25 cellular contexts compared by ENCODE assay signal in the genomic region with DNA sequence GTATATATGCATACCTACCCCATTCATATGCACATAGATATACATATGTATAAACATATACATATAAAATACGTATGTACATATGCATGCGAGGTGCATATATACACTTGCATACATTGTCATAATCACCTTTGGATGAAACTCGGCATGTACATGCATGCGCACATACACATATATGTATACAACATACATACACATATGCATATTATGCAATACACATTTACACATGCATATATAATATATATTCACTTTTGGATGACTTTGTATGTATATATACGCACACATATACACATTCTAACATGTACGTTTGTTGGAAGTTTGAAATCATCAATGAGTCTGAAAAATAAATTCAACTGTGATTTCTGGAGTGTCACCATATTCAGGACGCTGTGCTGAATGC.
"Had no signal": no experiment of that assay in that cellular context is flagged by ENCODE, and none has a peak within 500 bp of the region (broad histone marks: within the 10 kb centered on the region; RNA-seq: fewer than 3 reads in every experiment).

No MANE protein-coding gene starts in this region.

- H3K4me3 ChIP-seq: colonic mucosa, coronary artery, dorsolateral prefrontal cortex, esophagus muscularis mucosa, esophagus squamous epithelium, gastrocnemius medialis, gastroesophageal sphincter, heart left ventricle, heart right ventricle, hepatocyte had no signal

- H3K4me2 ChIP-seq: hepatocyte had no signal

- DNase-seq: colonic mucosa; cortex of kidney; dermis blood vessel endothelial cell; dorsolateral prefrontal cortex; effector CD4-positive, alpha-beta T cell; effector CD8-positive, alpha-beta T cell; effector memory CD4-positive, alpha-beta T cell; effector memory CD8-positive, alpha-beta T cell; endodermal cell; erythroblast; esophagus squamous epithelium; foreskin fibroblast; foreskin keratinocyte; foreskin melanocyte; gastrocnemius medialis; glutamatergic neuron; head of caudate nucleus; heart left ventricle; heart right ventricle had no signal

- H3K27me3 ChIP-seq: colonic mucosa, esophagus muscularis mucosa, esophagus squamous epithelium, foreskin keratinocyte, gastrocnemius medialis, gastroesophageal sphincter, hepatocyte had no signal

- H3K27ac ChIP-seq: colonic mucosa, coronary artery, dorsolateral prefrontal cortex, epithelial cell of prostate, esophagus muscularis mucosa, esophagus squamous epithelium, foreskin keratinocyte, gastrocnemius medialis, gastroesophageal sphincter, heart left ventricle, heart right ventricle, hepatocyte had no signal

- H3K36me3 ChIP-seq: colonic mucosa, esophagus muscularis mucosa, esophagus squamous epithelium, gastrocnemius medialis, gastroesophageal sphincter, heart left ventricle, heart right ventricle had no signal

- H2AFZ ChIP-seq: hepatocyte had no signal

- ATAC-seq: effector memory CD8-positive, alpha-beta T cell; esophagus mucosa; foreskin keratinocyte; gastrocnemius medialis; gastroesophageal sphincter; heart left ventricle; heart right ventricle had no signal

- H3K4me1 ChIP-seq: colonic mucosa, esophagus muscularis mucosa, esophagus squamous epithelium, foreskin keratinocyte, gastrocnemius medialis, gastroesophageal sphincter had no signal

- H3K9me3 ChIP-seq: colonic mucosa, esophagus muscularis mucosa, esophagus squamous epithelium, gastrocnemius medialis, gastroesophageal sphincter, heart left ventricle had no signal
